15 cellular contexts compared by ENCODE assay signal in genomic region chr2:217611056-217611455, GRCh38.
DNase-seq lines count a peak whose midpoint lies in the region; ATAC-seq and TF ChIP-seq lines count a peak whose summit lies in the region.
"Had no signal": no experiment of that assay in that cellular context is flagged by ENCODE, and none has a peak within 500 bp of the region (broad histone marks: within the 10 kb centered on the region; RNA-seq: fewer than 3 reads in every experiment).

No MANE protein-coding gene starts in this region.

- H3K9ac ChIP-seq in KMS-11: peak overlapping the region; percentile 12; the same call in 1 of the 2 replicates

- no peaks in the 10 kb centered on the region for H3K9me3 Mint-ChIP-seq in activated CD8-positive, alpha-beta memory T cell treated with anti-CD3 and anti-CD28 coated beads, Interleukin-2, amount 10 ng/mL, durations not matched to agents 7 days and 5 days (ENCODE audit: low read depth)
- no peaks in the 10 kb centered on the region for H3K9me3 Mint-ChIP-seq in activated naive CD8-positive, alpha-beta T cell treated with anti-CD3 and anti-CD28 coated beads, Interleukin-2, amount 10 ng/mL, durations not matched to agents 7 days and 5 days
- H3K9me3 Mint-ChIP-seq in stimulated activated naive CD8-positive, alpha-beta T cell treated with anti-CD3 and anti-CD28 coated beads, Interleukin-15, amount 100 ng/mL, for 72 hours: no peaks in the 10 kb centered on the region
- H3K9me3 Mint-ChIP-seq: brain had no signal

- no peaks in the 10 kb centered on the region for H3K36me3 Mint-ChIP-seq in activated CD8-positive, alpha-beta memory T cell treated with anti-CD3 and anti-CD28 coated beads, Interleukin-2, amount 10 ng/mL, durations not matched to agents 7 days and 5 days
- no peaks in the 10 kb centered on the region for H3K36me3 Mint-ChIP-seq in activated naive CD8-positive, alpha-beta T cell treated with anti-CD3 and anti-CD28 coated beads, Interleukin-2, amount 10 ng/mL, durations not matched to agents 7 days and 5 days
- H3K36me3 Mint-ChIP-seq: brain had no signal

- H3K4me1 ChIP-seq in KMS-11 (ENCODE audit: low read depth, poor library complexity, severe bottlenecking): peaks cover 10% of the 10 kb centered on the region
- H3K4me1 ChIP-seq: left lung, prostate gland, uterus had no signal

- H3K27ac Mint-ChIP-seq in activated CD8-positive, alpha-beta memory T cell treated with anti-CD3 and anti-CD28 coated beads, Interleukin-2, amount 10 ng/mL, durations not matched to agents 7 days and 5 days: peak overlapping the region; percentile 29
- H3K27ac Mint-ChIP-seq in activated naive CD8-positive, alpha-beta T cell treated with anti-CD3 and anti-CD28 coated beads, Interleukin-2, amount 10 ng/mL, durations not matched to agents 7 days and 5 days: peak overlapping the region; percentile 76
- H3K27ac Mint-ChIP-seq in stimulated activated naive CD8-positive, alpha-beta T cell treated with anti-CD3 and anti-CD28 coated beads, Interleukin-15, amount 100 ng/mL, for 72 hours: peak overlapping the region; percentile 91 to 93

- no peak for ATAC-seq in activated CD8-positive, alpha-beta memory T cell treated with anti-CD3 and anti-CD28 coated beads, Interleukin-2, amount 10 ng/mL, durations not matched to agents 7 days and 5 days
- no peak for ATAC-seq in activated naive CD8-positive, alpha-beta T cell treated with anti-CD3 and anti-CD28 coated beads, Interleukin-2, amount 10 ng/mL, durations not matched to agents 7 days and 5 days (ENCODE audit: low read depth)
- ATAC-seq in stimulated activated naive CD8-positive, alpha-beta T cell treated with anti-CD3 and anti-CD28 coated beads, Interleukin-15, amount 100 ng/mL, for 72 hours: peak; percentile 16
- ATAC-seq in GM18907 (IDR thresholded peaks at IDR 0.05; ENCODE audit: unreplicated experiment): no peak

- H3K36me3 ChIP-seq in KMS-11 (ENCODE audit: insufficient read depth): no peaks in the 10 kb centered on the region
- H3K36me3 ChIP-seq: left lung, prostate gland, uterus had no signal

- peak overlapping the region; percentile 26; the same call in 1 of the 2 replicates for H3K27ac ChIP-seq in KMS-11
- H3K27ac ChIP-seq: left lung, prostate gland, uterus had no signal

- H3K4me3 ChIP-seq in KMS-11 (IDR thresholded peaks at IDR 0.05; ENCODE audit: insufficient read depth, low read depth, low read length): no peak overlapping the region
- H3K4me3 ChIP-seq: left lung, prostate gland, uterus had no signal

- CTCF ChIA-PET in activated CD8-positive, alpha-beta memory T cell treated with anti-CD3 and anti-CD28 coated beads, Interleukin-2, amount 10 ng/mL, durations not matched to agents 7 days and 5 days (lab: Charles Lee): no interaction called here

- TF ChIP-seq CTCF in KMS-11 (conservative IDR thresholded peaks at IDR 0.05; ENCODE audit: low read depth, low read length): no peak

- H3K79me2 ChIP-seq in KMS-11 (ENCODE audit: insufficient read depth, low read depth): no peaks in the 10 kb centered on the region

- POLR2A ChIA-PET in activated naive CD8-positive, alpha-beta T cell treated with anti-CD3 and anti-CD28 coated beads, Interleukin-2, amount 10 ng/mL, durations not matched to agents 7 days and 5 days (lab: Charles Lee): no interaction called here

- H3K27me3 ChIP-seq in KMS-11 (ENCODE audit: insufficient read depth, low read depth): no peaks in the 10 kb centered on the region
- H3K27me3 ChIP-seq: left lung, uterus had no signal

- H4K20me1 ChIP-seq in KMS-11 (ENCODE audit: insufficient read depth): no peaks in the 10 kb centered on the region

- DNase-seq in activated CD8-positive, alpha-beta memory T cell treated with anti-CD3 and anti-CD28 coated beads, Interleukin-2, amount 10 ng/mL, durations not matched to agents 7 days and 5 days: no peak
- DNase-seq in activated CD8-positive, alpha-beta memory T cell treated with anti-CD3 and anti-CD28 coated beads, Interleukin-2, amount 50 U/mL, for 4 hours: no peak
- DNase-seq in activated naive CD8-positive, alpha-beta T cell treated with anti-CD3 and anti-CD28 coated beads, Interleukin-2, amount 10 ng/mL, durations not matched to agents 7 days and 5 days: no peak
- DNase-seq in stimulated activated naive CD8-positive, alpha-beta T cell treated with anti-CD3 and anti-CD28 coated beads, Interleukin-15, amount 100 ng/mL, for 72 hours: peak in 1 of 2 donors; percentile 11
- no peak for DNase-seq in NCI-H146 treated with DMSO at 0.1 percent for 48 hours (lab: John Stamatoyannopoulos, UW; ENCODE audit: unreplicated experiment)
- no peak for DNase-seq in mesenteric fat pad (ENCODE audit: low spot score)
- DNase-seq: H7, NCI-H446, T-helper 9 cell, uterus had no signal

- H2AFZ ChIP-seq in KMS-11 (ENCODE audit: low read depth): peak overlapping the region; percentile 47; the same call in 1 of the 2 replicates

- H3K27me3 Mint-ChIP-seq in activated CD8-positive, alpha-beta memory T cell treated with anti-CD3 and anti-CD28 coated beads, Interleukin-2, amount 10 ng/mL, durations not matched to agents 7 days and 5 days: no peaks in the 10 kb centered on the region
- no peaks in the 10 kb centered on the region for H3K27me3 Mint-ChIP-seq in activated naive CD8-positive, alpha-beta T cell treated with anti-CD3 and anti-CD28 coated beads, Interleukin-2, amount 10 ng/mL, durations not matched to agents 7 days and 5 days
- H3K27me3 Mint-ChIP-seq in stimulated activated naive CD8-positive, alpha-beta T cell treated with anti-CD3 and anti-CD28 coated beads, Interleukin-15, amount 100 ng/mL, for 72 hours: no peaks in the 10 kb centered on the region
- H3K27me3 Mint-ChIP-seq: brain had no signal

- H3K4me3 Mint-ChIP-seq in activated CD8-positive, alpha-beta memory T cell treated with anti-CD3 and anti-CD28 coated beads, Interleukin-2, amount 10 ng/mL, durations not matched to agents 7 days and 5 days: no peak overlapping the region
- H3K4me3 Mint-ChIP-seq in activated naive CD8-positive, alpha-beta T cell treated with anti-CD3 and anti-CD28 coated beads, Interleukin-2, amount 10 ng/mL, durations not matched to agents 7 days and 5 days: peak overlapping the region; percentile 18
- peak overlapping the region; percentile 67 for H3K4me3 Mint-ChIP-seq in stimulated activated naive CD8-positive, alpha-beta T cell treated with anti-CD3 and anti-CD28 coated beads, Interleukin-15, amount 100 ng/mL, for 72 hours
- H3K4me3 Mint-ChIP-seq: brain had no signal

- no peak overlapping the region; the same call in 1 of the 2 replicates for H3K4me2 ChIP-seq in KMS-11

- peaks cover 25% of the 10 kb centered on the region for H3K4me1 Mint-ChIP-seq in activated CD8-positive, alpha-beta memory T cell treated with anti-CD3 and anti-CD28 coated beads, Interleukin-2, amount 10 ng/mL, durations not matched to agents 7 days and 5 days
- H3K4me1 Mint-ChIP-seq in activated naive CD8-positive, alpha-beta T cell treated with anti-CD3 and anti-CD28 coated beads, Interleukin-2, amount 10 ng/mL, durations not matched to agents 7 days and 5 days: peaks cover 31% of the 10 kb centered on the region
- H3K4me1 Mint-ChIP-seq in stimulated activated naive CD8-positive, alpha-beta T cell treated with anti-CD3 and anti-CD28 coated beads, Interleukin-15, amount 100 ng/mL, for 72 hours: peaks cover 66% of the 10 kb centered on the region

Comparison
In these comparisons a context has a peak if more than half of its experiments do, and no peak if none do; other contexts are left out.
1. H3K27ac Mint-ChIP-seq: peak in every context shown above with its lines; median percentile 92 in stimulated activated naive CD8-positive, alpha-beta T cell treated with anti-CD3 and anti-CD28 coated beads, Interleukin-15, amount 100 ng/mL, for 72 hours; 76 in activated naive CD8-positive, alpha-beta T cell treated with anti-CD3 and anti-CD28 coated beads, Interleukin-2, amount 10 ng/mL, durations not matched to agents 7 days and 5 days; 29 in activated CD8-positive, alpha-beta memory T cell treated with anti-CD3 and anti-CD28 coated beads, Interleukin-2, amount 10 ng/mL, durations not matched to agents 7 days and 5 days.